Comparison of ENCODE assay signal across 22 cellular contexts in genomic region chr1:115726570-115726969, GRCh38. TPM values are rescaled to one million over a fixed set of nuclear protein-coding genes. Genes with fewer than 3 reads are reported as not detected.
"Had no signal": no experiment of that assay in that cellular context is flagged by ENCODE, and none has a peak within 500 bp of the region (broad histone marks: within the 10 kb centered on the region; RNA-seq: fewer than 3 reads in every experiment).

No MANE protein-coding gene starts in this region.

- H3K27ac Mint-ChIP-seq: activated CD4-positive, alpha-beta memory T cell treated with anti-CD3 and anti-CD28 coated beads for 36 hours; activated naive CD8-positive, alpha-beta T cell treated with anti-CD3 and anti-CD28 coated beads, Interleukin-2, amount 10 ng/mL, durations not matched to agents 7 days and 5 days; natural killer cell treated with Interleukin-12 subunit alpha and Interleukin-12 subunit beta and Interleukin-15 and Interleukin-18, amount 100 ng/mL, for 72 hours; T-helper 17 cell had no signal

- H3K27ac ChIP-seq: parathyroid adenoma had no signal

- H3K4me1 ChIP-seq: colonic mucosa, parathyroid adenoma had no signal

- DNase-seq: activated CD4-positive, alpha-beta memory T cell treated with anti-CD3 and anti-CD28 coated beads for 36 hours; activated CD4-positive, alpha-beta T cell treated with anti-CD3 and anti-CD28 coated beads for 4 hours; activated CD4-positive, CD25-positive, alpha-beta regulatory T cell; activated naive CD4-positive, alpha-beta T cell treated with Interleukin-2 at 50 U/mL for 16 hours; activated naive CD8-positive, alpha-beta T cell treated with anti-CD3 and anti-CD28 coated beads, Interleukin-2, amount 10 ng/mL, durations not matched to agents 7 days and 5 days; activated T-cell treated with anti-CD3 and anti-CD28 coated beads, Interleukin-2, amount 50 U/mL, for 48 hours; amygdala; colonic mucosa; kidney glomerular epithelial cell; left lung; midbrain; nucleus accumbens; stimulated activated CD4-positive, alpha-beta T cell treated with anti-CD3 and anti-CD28 coated beads, Interleukin-4, amount 100 ng/mL, for 24 hours; stimulated activated naive CD4-positive, alpha-beta T cell treated with Interleukin-2 at 50 U/mL for 16 hours; substantia nigra; SW 1271; T-helper 17 cell; thyroid gland had no signal

- ATAC-seq: left lung; natural killer cell treated with Interleukin-12 subunit alpha and Interleukin-12 subunit beta and Interleukin-15 and Interleukin-18, amount 100 ng/mL, for 72 hours; T-helper 17 cell had no signal

- H3K4me3 Mint-ChIP-seq: activated CD4-positive, alpha-beta memory T cell treated with anti-CD3 and anti-CD28 coated beads for 36 hours; activated naive CD8-positive, alpha-beta T cell treated with anti-CD3 and anti-CD28 coated beads, Interleukin-2, amount 10 ng/mL, durations not matched to agents 7 days and 5 days; natural killer cell treated with Interleukin-12 subunit alpha and Interleukin-12 subunit beta and Interleukin-15 and Interleukin-18, amount 100 ng/mL, for 72 hours; T-helper 17 cell had no signal

- H3K27me3 ChIP-seq: colonic mucosa, left lung, thyroid gland had no signal

- H3K9me3 ChIP-seq: colonic mucosa, left lung, thyroid gland had no signal

- H3K9me3 Mint-ChIP-seq: activated CD4-positive, alpha-beta memory T cell treated with anti-CD3 and anti-CD28 coated beads for 36 hours; activated naive CD8-positive, alpha-beta T cell treated with anti-CD3 and anti-CD28 coated beads, Interleukin-2, amount 10 ng/mL, durations not matched to agents 7 days and 5 days; natural killer cell treated with Interleukin-12 subunit alpha and Interleukin-12 subunit beta and Interleukin-15 and Interleukin-18, amount 100 ng/mL, for 72 hours had no signal

- H3K36me3 Mint-ChIP-seq: activated CD4-positive, alpha-beta memory T cell treated with anti-CD3 and anti-CD28 coated beads for 36 hours; activated naive CD8-positive, alpha-beta T cell treated with anti-CD3 and anti-CD28 coated beads, Interleukin-2, amount 10 ng/mL, durations not matched to agents 7 days and 5 days; natural killer cell treated with Interleukin-12 subunit alpha and Interleukin-12 subunit beta and Interleukin-15 and Interleukin-18, amount 100 ng/mL, for 72 hours had no signal

- H3K4me1 Mint-ChIP-seq: activated naive CD8-positive, alpha-beta T cell treated with anti-CD3 and anti-CD28 coated beads, Interleukin-2, amount 10 ng/mL, durations not matched to agents 7 days and 5 days had no signal

- H3K4me3 ChIP-seq: colonic mucosa, left lung, thyroid gland had no signal

- H3K36me3 ChIP-seq: colonic mucosa, left lung, thyroid gland had no signal

RNA-seq across cellular contexts. Expression of gene CASQ2, which starts 41.9 kb away (rescaled TPM):
- total RNA-seq: activated CD4-positive, alpha-beta memory T cell treated with anti-CD3 and anti-CD28 coated beads for 36 hours; activated naive CD8-positive, alpha-beta T cell treated with anti-CD3 and anti-CD28 coated beads, Interleukin-2, amount 10 ng/mL, durations not matched to agents 7 days and 5 days; bronchial epithelial cell; fibroblast of villous mesenchyme; natural killer cell treated with Interleukin-12 subunit alpha and Interleukin-12 subunit beta and Interleukin-15 and Interleukin-18, amount 100 ng/mL, for 72 hours; T-helper 17 cell had no signal
